Comparison of ENCODE assay signal across 20 cellular contexts in the genomic region with DNA sequence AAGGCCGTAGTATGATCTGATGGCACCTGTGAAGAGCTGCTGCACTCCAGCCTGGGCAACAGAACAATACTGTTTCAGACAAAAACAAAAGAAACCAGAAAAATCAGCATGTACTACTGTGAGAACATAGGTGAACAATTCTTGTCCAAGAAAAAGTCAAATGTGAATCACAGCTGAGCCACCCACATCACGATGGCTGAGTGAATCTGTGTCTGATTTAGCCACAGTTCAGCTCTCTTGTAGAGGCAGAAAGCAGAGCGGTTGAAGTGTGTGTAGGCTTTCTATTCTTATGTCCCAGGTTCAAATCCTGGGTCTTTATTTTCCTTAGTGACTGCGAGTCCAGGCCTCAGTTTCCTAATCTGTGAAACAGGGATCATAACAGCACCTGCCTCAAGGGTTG. TPM values are rescaled to one million over a fixed set of nuclear protein-coding genes. Genes with fewer than 3 reads are reported as not detected.
A peak's percentile ranks its signal among the peaks of the same experiment; 100 is the strongest.
DNase-seq lines count a peak whose midpoint lies in the region; ATAC-seq, FAIRE-seq and TF ChIP-seq lines count a peak whose summit lies in the region.
"Had no signal": no experiment of that assay in that cellular context is flagged by ENCODE, and none has a peak within 500 bp of the region (broad histone marks: within the 10 kb centered on the region; RNA-seq: fewer than 3 reads in every experiment).

No MANE protein-coding gene starts in this region.

- TF ChIP-seq CTCF in HL-60 (IDR thresholded peaks at IDR 0.05; ENCODE audit: insufficient read depth, low read length) = no peak
- no peak for TF ChIP-seq CTCF in bronchial epithelial cell (IDR thresholded peaks at IDR 0.05; ENCODE audit: insufficient read depth, low read length, severe bottlenecking)

- 0 out of 2 replicates have a peak overlapping the region, but pooled peaks have one; percentile 12 for H3K27ac ChIP-seq in HL-60 (replicated peaks)
- H3K27ac ChIP-seq in effector memory CD4-positive, alpha-beta T cell (ENCODE audit: insufficient read depth, low read length, poor library complexity, severe bottlenecking) = no peak overlapping the region
- H3K27ac ChIP-seq: esophagus muscularis mucosa, sigmoid colon, WERI-Rb-1 had no signal

- H3K27me3 ChIP-seq in HL-60 (ENCODE audit: insufficient read depth, poor library complexity, severe bottlenecking) = no peaks in the 10 kb centered on the region
- H3K27me3 ChIP-seq in bronchial epithelial cell (ENCODE audit: control insufficient read depth, insufficient read depth, low read length) = no peaks in the 10 kb centered on the region
- H3K27me3 ChIP-seq in effector memory CD4-positive, alpha-beta T cell (replicated peaks; ENCODE audit: control insufficient read depth, insufficient read depth, low read length, poor library complexity, severe bottlenecking) = no peaks in the 10 kb centered on the region
- H3K27me3 ChIP-seq: heart left ventricle, sigmoid colon had no signal

- FAIRE-seq in bronchial epithelial cell (lab: Jason Lieb, UNC) = no peak
- FAIRE-seq: islet of Langerhans had no signal

- ATAC-seq in activated CD8-positive, alpha-beta memory T cell treated with anti-CD3 and anti-CD28 coated beads, Interleukin-2, amount 10 ng/mL, durations not matched to agents 7 days and 5 days = no peak
- no peak for ATAC-seq in stimulated activated memory B cell treated with anti-CD40 and anti-IgM and Interleukin-4, amounts not matched to agents 10 μg/mL and 1 μg/mL and 100 μg/mL, for 72 hours

- H3K4me3 Mint-ChIP-seq in activated CD8-positive, alpha-beta memory T cell treated with anti-CD3 and anti-CD28 coated beads, Interleukin-2, amount 10 ng/mL, durations not matched to agents 7 days and 5 days = no peak overlapping the region
- no peak overlapping the region for H3K4me3 Mint-ChIP-seq in stimulated activated memory B cell treated with anti-CD40 and anti-IgM and Interleukin-4, amounts not matched to agents 10 μg/mL and 1 μg/mL and 100 μg/mL, for 72 hours

- CTCF ChIA-PET in activated CD8-positive, alpha-beta memory T cell treated with anti-CD3 and anti-CD28 coated beads, Interleukin-2, amount 10 ng/mL, durations not matched to agents 7 days and 5 days (lab: Charles Lee) = interaction anchor here (1.6 kb wide), 1 partner anchor 49 kb away, joined by 3 read pairs; no protein-coding TSS in a partner anchor

- H3K9me3 Mint-ChIP-seq in activated CD8-positive, alpha-beta memory T cell treated with anti-CD3 and anti-CD28 coated beads, Interleukin-2, amount 10 ng/mL, durations not matched to agents 7 days and 5 days (ENCODE audit: low read depth) = no peaks in the 10 kb centered on the region
- no peaks in the 10 kb centered on the region for H3K9me3 Mint-ChIP-seq in stimulated activated memory B cell treated with anti-CD40 and anti-IgM and Interleukin-4, amounts not matched to agents 10 μg/mL and 1 μg/mL and 100 μg/mL, for 72 hours

- H3K27ac Mint-ChIP-seq in activated CD8-positive, alpha-beta memory T cell treated with anti-CD3 and anti-CD28 coated beads, Interleukin-2, amount 10 ng/mL, durations not matched to agents 7 days and 5 days = peak overlapping the region; percentile 48
- peak overlapping the region; percentile 66 for H3K27ac Mint-ChIP-seq in stimulated activated memory B cell treated with anti-CD40 and anti-IgM and Interleukin-4, amounts not matched to agents 10 μg/mL and 1 μg/mL and 100 μg/mL, for 72 hours

- H3K4me3 ChIP-seq in HL-60 (replicated peaks; ENCODE audit: insufficient read depth, low read length) (no peak overlapping the region), bronchial epithelial cell (ENCODE audit: low read depth, low read length) (no peak overlapping the region)
- no peak overlapping the region for H3K4me3 ChIP-seq in effector memory CD4-positive, alpha-beta T cell (ENCODE audit: insufficient read depth, low read depth, low read length, poor library complexity, severe bottlenecking)
- H3K4me3 ChIP-seq: esophagus muscularis mucosa, heart left ventricle, sigmoid colon had no signal

- no peaks in the 10 kb centered on the region for H3K36me3 ChIP-seq in bronchial epithelial cell (ENCODE audit: control insufficient read depth, insufficient read depth, low read length)
- H3K36me3 ChIP-seq in effector memory CD4-positive, alpha-beta T cell (ENCODE audit: control insufficient read depth, insufficient read depth, low read length) = no peaks in the 10 kb centered on the region
- H3K36me3 ChIP-seq: esophagus muscularis mucosa, heart left ventricle, sigmoid colon, WERI-Rb-1 had no signal

- H3K9me3 ChIP-seq in effector memory CD4-positive, alpha-beta T cell (ENCODE audit: control insufficient read depth, low read length) = no peaks in the 10 kb centered on the region
- H3K9me3 ChIP-seq: Caco-2, esophagus muscularis mucosa, heart left ventricle, sigmoid colon had no signal

- H3K4me1 ChIP-seq in effector memory CD4-positive, alpha-beta T cell (ENCODE audit: control insufficient read depth, insufficient read depth, low read length, poor library complexity, severe bottlenecking) = peaks cover 6% of the 10 kb centered on the region

- peaks cover 61% of the 10 kb centered on the region for H3K4me1 Mint-ChIP-seq in activated CD8-positive, alpha-beta memory T cell treated with anti-CD3 and anti-CD28 coated beads, Interleukin-2, amount 10 ng/mL, durations not matched to agents 7 days and 5 days
- peaks cover 27% of the 10 kb centered on the region for H3K4me1 Mint-ChIP-seq in stimulated activated memory B cell treated with anti-CD40 and anti-IgM and Interleukin-4, amounts not matched to agents 10 μg/mL and 1 μg/mL and 100 μg/mL, for 72 hours

- no peaks in the 10 kb centered on the region for H3K27me3 Mint-ChIP-seq in activated CD8-positive, alpha-beta memory T cell treated with anti-CD3 and anti-CD28 coated beads, Interleukin-2, amount 10 ng/mL, durations not matched to agents 7 days and 5 days
- H3K27me3 Mint-ChIP-seq in stimulated activated memory B cell treated with anti-CD40 and anti-IgM and Interleukin-4, amounts not matched to agents 10 μg/mL and 1 μg/mL and 100 μg/mL, for 72 hours = no peaks in the 10 kb centered on the region

- H3K36me3 Mint-ChIP-seq in activated CD8-positive, alpha-beta memory T cell treated with anti-CD3 and anti-CD28 coated beads, Interleukin-2, amount 10 ng/mL, durations not matched to agents 7 days and 5 days = peaks cover 4% of the 10 kb centered on the region
- no peaks in the 10 kb centered on the region for H3K36me3 Mint-ChIP-seq in stimulated activated memory B cell treated with anti-CD40 and anti-IgM and Interleukin-4, amounts not matched to agents 10 μg/mL and 1 μg/mL and 100 μg/mL, for 72 hours

- no peak for DNase-seq in activated CD8-positive, alpha-beta memory T cell treated with anti-CD3 and anti-CD28 coated beads, Interleukin-2, amount 10 ng/mL, durations not matched to agents 7 days and 5 days
- no peak for DNase-seq in activated CD8-positive, alpha-beta memory T cell treated with anti-CD3 and anti-CD28 coated beads, Interleukin-2, amount 50 U/mL, for 4 hours
- DNase-seq in HL-60 (ENCODE audit: low read depth in 1 of 2, low spot score in 1 of 2) = no peak
- DNase-seq in bronchial epithelial cell (ENCODE audit: low read depth) = peak; percentile 31
- DNase-seq in NCI-H1092 treated with DMSO at 0.1 percent for 48 hours (lab: John Stamatoyannopoulos, UW) = no peak
- no peak for DNase-seq in effector memory CD4-positive, alpha-beta T cell
- no peak for DNase-seq in NCI-H82 treated with DMSO at 0.1 percent for 48 hours (lab: John Stamatoyannopoulos, UW; ENCODE audit: unreplicated experiment)
- DNase-seq: Caco-2; cortex of kidney; GOT3; heart left ventricle; MM.1S; NCI-H187 treated with DMSO at 0.1 percent for 48 hours; NCI-H524 treated with DMSO at 0.1 percent for 48 hours; sigmoid colon; stimulated activated CD4-positive, alpha-beta T cell treated with anti-CD3 and anti-CD28 coated beads, Interleukin-4, amount 100 ng/mL, for 24 hours had no signal

RNA-seq across cellular contexts. Expression of a gene that starts 4.4 kb away (rescaled TPM):
- total RNA-seq in activated CD8-positive, alpha-beta memory T cell treated with anti-CD3 and anti-CD28 coated beads, Interleukin-2, amount 10 ng/mL, durations not matched to agents 7 days and 5 days = 100 to 1,000 TPM; 487 to 625 TPM
- 32.1 and 49.9 TPM in 2 replicates for total RNA-seq in bronchial epithelial cell

RNA-seq across cellular contexts. Expression of a gene that starts 20.3 kb away (rescaled TPM):
- 10 to 100 TPM; 55.7 to 61.2 TPM for total RNA-seq in activated CD8-positive, alpha-beta memory T cell treated with anti-CD3 and anti-CD28 coated beads, Interleukin-2, amount 10 ng/mL, durations not matched to agents 7 days and 5 days
- total RNA-seq in bronchial epithelial cell = 2.6 and 3.2 TPM in 2 replicates

RNA-seq across cellular contexts. Expression of a gene that starts 39.1 kb away (rescaled TPM):
- 100 to 1,000 TPM; 174 to 183 TPM for total RNA-seq in activated CD8-positive, alpha-beta memory T cell treated with anti-CD3 and anti-CD28 coated beads, Interleukin-2, amount 10 ng/mL, durations not matched to agents 7 days and 5 days
- 8.4 and 12.3 TPM in 2 replicates for total RNA-seq in bronchial epithelial cell

Comparison
In these comparisons a context has a peak if more than half of its experiments do, and no peak if none do; other contexts are left out.
1. RNA of a gene that starts 20.3 kb away (total RNA-seq): 55.7 to 61.2 TPM in activated CD8-positive, alpha-beta memory T cell treated with anti-CD3 and anti-CD28 coated beads, Interleukin-2, amount 10 ng/mL, durations not matched to agents 7 days and 5 days; 2.6 to 3.2 TPM in bronchial epithelial cell; every median in the first group is over 10 times any median in the second.
2. RNA of a gene that starts 39.1 kb away (total RNA-seq): 174 to 183 TPM in activated CD8-positive, alpha-beta memory T cell treated with anti-CD3 and anti-CD28 coated beads, Interleukin-2, amount 10 ng/mL, durations not matched to agents 7 days and 5 days; 8.4 to 12.3 TPM in bronchial epithelial cell; every median in the first group is over 10 times any median in the second.